1 cellular context compared by ENCODE assay signal in the genomic region with DNA sequence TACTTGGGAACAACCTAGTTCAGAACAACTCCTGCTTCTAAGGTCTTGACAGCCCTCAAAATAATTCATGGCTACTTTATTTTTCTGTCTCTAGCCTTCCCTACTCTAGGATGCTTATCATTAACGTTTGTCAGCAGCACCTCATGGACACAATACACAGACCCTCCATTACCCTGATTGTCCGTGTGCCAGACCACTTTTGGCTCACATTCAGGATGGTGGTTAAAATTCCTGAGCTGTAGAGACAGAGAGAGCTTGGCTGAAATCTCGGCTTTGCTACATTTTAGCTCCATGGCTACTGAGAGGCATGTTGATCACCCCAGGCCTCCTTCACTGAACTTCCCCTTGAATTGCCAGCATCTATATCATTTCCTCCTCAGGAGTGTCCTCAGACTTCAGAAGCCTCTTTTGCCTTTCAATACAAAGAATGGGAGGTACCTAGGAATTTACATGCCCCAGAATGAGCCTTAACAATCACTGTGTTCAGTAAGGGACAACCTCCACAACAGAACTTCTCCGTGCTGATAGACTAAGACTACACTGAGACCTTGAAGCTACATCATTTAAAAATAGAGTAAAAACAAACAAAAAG.
TF ChIP-seq lines count a peak whose summit lies in the region.

No MANE protein-coding gene starts in this region.

TF ChIP-seq in H1, 55 proteins besides CTCF, POLR2A, EP300 and RAD21 (continued from another document):
- TF ChIP-seq, protein P1, sequence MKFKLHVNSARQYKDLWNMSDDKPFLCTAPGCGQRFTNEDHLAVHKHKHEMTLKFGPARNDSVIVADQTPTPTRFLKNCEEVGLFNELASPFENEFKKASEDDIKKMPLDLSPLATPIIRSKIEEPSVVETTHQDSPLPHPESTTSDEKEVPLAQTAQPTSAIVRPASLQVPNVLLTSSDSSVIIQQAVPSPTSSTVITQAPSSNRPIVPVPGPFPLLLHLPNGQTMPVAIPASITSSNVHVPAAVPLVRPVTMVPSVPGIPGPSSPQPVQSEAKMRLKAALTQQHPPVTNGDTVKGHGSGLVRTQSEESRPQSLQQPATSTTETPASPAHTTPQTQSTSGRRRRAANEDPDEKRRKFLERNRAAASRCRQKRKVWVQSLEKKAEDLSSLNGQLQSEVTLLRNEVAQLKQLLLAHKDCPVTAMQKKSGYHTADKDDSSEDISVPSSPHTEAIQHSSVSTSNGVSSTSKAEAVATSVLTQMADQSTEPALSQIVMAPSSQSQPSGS (IDR thresholded peaks at IDR 0.05; ENCODE audit: low read length): no peak
- no peak for TF ChIP-seq KDM5A (IDR thresholded peaks at IDR 0.05; ENCODE audit: low read length)
- TF ChIP-seq SP4 (IDR thresholded peaks at IDR 0.05; ENCODE audit: low read length): no peak
- TF ChIP-seq SIX5 (IDR thresholded peaks at IDR 0.05; ENCODE audit: low read depth, low read length): no peak
- TF ChIP-seq TAF7 (optimal IDR thresholded peaks at IDR 0.05; ENCODE audit: borderline replicate concordance, low read depth, low read length): no peak
